20 cellular contexts compared by ENCODE assay signal in genomic region chr17:8865811-8866210, GRCh38. TPM values are rescaled to one million over a fixed set of nuclear protein-coding genes. Genes with fewer than 3 reads are reported as not detected.
A peak's percentile ranks its signal among the peaks of the same experiment; 100 is the strongest.
DNase-seq lines count a peak whose midpoint lies in the region; ATAC-seq, FAIRE-seq and TF ChIP-seq lines count a peak whose summit lies in the region.
"Had no signal": no experiment of that assay in that cellular context is flagged by ENCODE, and none has a peak within 500 bp of the region (broad histone marks: within the 10 kb centered on the region; RNA-seq: fewer than 3 reads in every experiment).

No MANE protein-coding gene starts in this region.

- H3K9me3 Mint-ChIP-seq in activated CD8-positive, alpha-beta T cell treated with anti-CD3 and anti-CD28 coated beads, Interleukin-2, amount 10 ng/mL, durations not matched to agents 7 days and 5 days (ENCODE audit: insufficient read depth) = no peaks in the 10 kb centered on the region
- no peaks in the 10 kb centered on the region for H3K9me3 Mint-ChIP-seq in activated CD8-positive, alpha-beta T cell treated with anti-CD3 and anti-CD28 coated beads for 36 hours
- no peaks in the 10 kb centered on the region for H3K9me3 Mint-ChIP-seq in memory B cell
- peaks cover 26% of the 10 kb centered on the region; the same call in 1 of the 2 replicates for H3K9me3 Mint-ChIP-seq in HFFc6

- no peak for TF ChIP-seq POLR2A in GM12891 (IDR thresholded peaks at IDR 0.05; ENCODE audit: low read depth, low read length)

- peak overlapping the region; percentile 8 to 72 (median 64); a peak in 19 of 22 replicates for H3K27ac ChIP-seq in BLaER1 treated with 17β-estradiol and CSF1 and Interleukin-3, amounts not matched to agents 10 nM and 100 nM
- H3K27ac ChIP-seq: A549, KMS-11 had no signal

- peak overlapping the region; percentile 92 for H3K4me3 Mint-ChIP-seq in activated CD8-positive, alpha-beta T cell treated with anti-CD3 and anti-CD28 coated beads, Interleukin-2, amount 10 ng/mL, durations not matched to agents 7 days and 5 days
- no peak overlapping the region for H3K4me3 Mint-ChIP-seq in activated CD8-positive, alpha-beta T cell treated with anti-CD3 and anti-CD28 coated beads for 36 hours
- peak overlapping the region; percentile 91 for H3K4me3 Mint-ChIP-seq in memory B cell
- no peak overlapping the region for H3K4me3 Mint-ChIP-seq in HFFc6
- H3K4me3 Mint-ChIP-seq: CD4-positive, CD25-positive, alpha-beta regulatory T cell had no signal

- H3K36me3 Mint-ChIP-seq in activated CD8-positive, alpha-beta T cell treated with anti-CD3 and anti-CD28 coated beads, Interleukin-2, amount 10 ng/mL, durations not matched to agents 7 days and 5 days (ENCODE audit: low read depth) = peaks cover 34% of the 10 kb centered on the region
- no peaks in the 10 kb centered on the region for H3K36me3 Mint-ChIP-seq in activated CD8-positive, alpha-beta T cell treated with anti-CD3 and anti-CD28 coated beads for 36 hours (ENCODE audit: low read depth)
- H3K36me3 Mint-ChIP-seq in memory B cell (peaks cover 6% of the 10 kb centered on the region), HFFc6 (ENCODE audit: low read depth) (no peaks in the 10 kb centered on the region)

- peak overlapping the region; percentile 76 to 99 (median 88) for H3K4me2 ChIP-seq in BLaER1 treated with 17β-estradiol and CSF1 and Interleukin-3, amounts not matched to agents 10 nM and 100 nM
- H3K4me2 ChIP-seq: A549, KMS-11 had no signal

- H3K4me3 ChIP-seq in BLaER1 treated with 17β-estradiol and CSF1 and Interleukin-3, amounts not matched to agents 10 nM and 100 nM = peak overlapping the region in 8 of 10 experiments; percentile 25 to 77 (median 64); a peak in 15 of 20 replicates
- H3K4me3 ChIP-seq: A549 had no signal

- peak overlapping the region; percentile 52 to 81 (median 74); a peak in 20 of 22 replicates for H3K9ac ChIP-seq in BLaER1 treated with 17β-estradiol and CSF1 and Interleukin-3, amounts not matched to agents 10 nM and 100 nM
- H3K9ac ChIP-seq: KMS-11 had no signal

- no peak for TF ChIP-seq CTCF in activated CD8-positive, alpha-beta T cell treated with anti-CD3 and anti-CD28 coated beads for 36 hours (IDR thresholded peaks at IDR 0.05)
- no peak for TF ChIP-seq CTCF in HFFc6 (IDR thresholded peaks at IDR 0.05)

- H3K27me3 Mint-ChIP-seq in activated CD8-positive, alpha-beta T cell treated with anti-CD3 and anti-CD28 coated beads, Interleukin-2, amount 10 ng/mL, durations not matched to agents 7 days and 5 days (ENCODE audit: low read depth) = no peaks in the 10 kb centered on the region
- no peaks in the 10 kb centered on the region for H3K27me3 Mint-ChIP-seq in activated CD8-positive, alpha-beta T cell treated with anti-CD3 and anti-CD28 coated beads for 36 hours
- H3K27me3 Mint-ChIP-seq in memory B cell = no peaks in the 10 kb centered on the region
- H3K27me3 Mint-ChIP-seq in HFFc6 (ENCODE audit: insufficient read depth) = peaks cover 5% of the 10 kb centered on the region; the same call in 1 of the 2 replicates

- CTCF ChIA-PET in activated CD8-positive, alpha-beta T cell treated with anti-CD3 and anti-CD28 coated beads, Interleukin-2, amount 10 ng/mL, durations not matched to agents 7 days and 5 days (lab: Charles Lee) = interaction anchor here (1.3 kb wide), 1 partner anchor 132 kb away, joined by 3 read pairs; no protein-coding TSS in a partner anchor
- CTCF ChIA-PET in activated CD8-positive, alpha-beta T cell treated with anti-CD3 and anti-CD28 coated beads for 36 hours (lab: Charles Lee) = interaction anchor here (0.9 kb wide), 1 partner anchor 14 kb away, joined by 3 read pairs; no protein-coding TSS in a partner anchor

- H3K36me3 ChIP-seq in BLaER1 treated with 17β-estradiol and CSF1 and Interleukin-3, amounts not matched to agents 10 nM and 100 nM = peaks cover 0 to 33% (median 11%) of the 10 kb centered on the region in 11 experiments; a peak in 11 of 22 replicates

- H3K4me1 Mint-ChIP-seq in activated CD8-positive, alpha-beta T cell treated with anti-CD3 and anti-CD28 coated beads, Interleukin-2, amount 10 ng/mL, durations not matched to agents 7 days and 5 days (ENCODE audit: low read depth) = peaks cover 65% of the 10 kb centered on the region
- H3K4me1 Mint-ChIP-seq in activated CD8-positive, alpha-beta T cell treated with anti-CD3 and anti-CD28 coated beads for 36 hours (ENCODE audit: low read depth) = peaks cover 40% of the 10 kb centered on the region
- H3K4me1 Mint-ChIP-seq in memory B cell (peaks cover 37% of the 10 kb centered on the region), HFFc6 (ENCODE audit: low read depth) (no peaks in the 10 kb centered on the region)

- intact Hi-C loops in activated CD8-positive, alpha-beta T cell treated with anti-CD3 and anti-CD28 coated beads for 36 hours (cut with micrococcal nuclease) = no loop called here

- no peaks in the 10 kb centered on the region for H3K27me3 ChIP-seq in BLaER1 treated with 17β-estradiol and CSF1 and Interleukin-3, amounts not matched to agents 10 nM and 100 nM

- FAIRE-seq in GM12891 (lab: Jason Lieb, UNC) = peak; percentile 68
- FAIRE-seq: A549, H54, HepG2 had no signal

- POLR2A ChIA-PET in activated CD8-positive, alpha-beta T cell treated with anti-CD3 and anti-CD28 coated beads, Interleukin-2, amount 10 ng/mL, durations not matched to agents 7 days and 5 days (lab: Charles Lee) = no interaction called here
- POLR2A ChIA-PET in activated CD8-positive, alpha-beta T cell treated with anti-CD3 and anti-CD28 coated beads for 36 hours (lab: Charles Lee) = no interaction called here

- H4K20me1 ChIP-seq in BLaER1 treated with 17β-estradiol and CSF1 and Interleukin-3, amounts not matched to agents 10 nM and 100 nM = peaks cover 0 to 35% (median 0%) of the 10 kb centered on the region in 11 experiments; a peak in 3 of 22 replicates

- no peak overlapping the region for H3K27ac Mint-ChIP-seq in activated CD8-positive, alpha-beta T cell treated with anti-CD3 and anti-CD28 coated beads, Interleukin-2, amount 10 ng/mL, durations not matched to agents 7 days and 5 days
- no peak overlapping the region for H3K27ac Mint-ChIP-seq in activated CD8-positive, alpha-beta T cell treated with anti-CD3 and anti-CD28 coated beads for 36 hours
- H3K27ac Mint-ChIP-seq in memory B cell (no peak overlapping the region), HFFc6 (no peak overlapping the region)
- H3K27ac Mint-ChIP-seq: CD4-positive, CD25-positive, alpha-beta regulatory T cell had no signal

- DNase-seq in activated CD8-positive, alpha-beta T cell treated with anti-CD3 and anti-CD28 coated beads, Interleukin-2, amount 10 ng/mL, durations not matched to agents 7 days and 5 days = no peak
- no peak for DNase-seq in activated CD8-positive, alpha-beta T cell treated with anti-CD3 and anti-CD28 coated beads for 36 hours
- DNase-seq in GM12891 (ENCODE audit: insufficient read length, low spot score) (no peak), memory B cell (ENCODE audit: low spot score in 2 of 2) (no peak), NCI-H2029 treated with DMSO at 0.1 percent for 48 hours (lab: John Stamatoyannopoulos, UW) (no peak), HFFc6 (no peak), RKO (ENCODE audit: low spot score) (no peak)
- DNase-seq: CD4-positive, CD25-positive, alpha-beta regulatory T cell; MM.1S; NCI-H1105; NCI-H187; NCI-H446 treated with DMSO at 0.1 percent for 48 hours; NCI-H748 treated with DMSO at 0.1 percent for 48 hours; PC-3 had no signal

- peaks cover 59 to 95% (median 68%) of the 10 kb centered on the region in 10 experiments for H3K4me1 ChIP-seq in BLaER1 treated with 17β-estradiol and CSF1 and Interleukin-3, amounts not matched to agents 10 nM and 100 nM
- H3K4me1 ChIP-seq: A549 had no signal

- H3K9me3 ChIP-seq in BLaER1 treated with 17β-estradiol and CSF1 and Interleukin-3, amounts not matched to agents 10 nM and 100 nM (replicated peaks in 1 of 11) = no peaks in the 10 kb centered on the region
- H3K9me3 ChIP-seq: A549 had no signal

- no peak for ATAC-seq in activated CD8-positive, alpha-beta T cell treated with anti-CD3 and anti-CD28 coated beads, Interleukin-2, amount 10 ng/mL, durations not matched to agents 7 days and 5 days
- ATAC-seq in activated CD8-positive, alpha-beta T cell treated with anti-CD3 and anti-CD28 coated beads for 36 hours = no peak
- ATAC-seq in memory B cell (ENCODE audit: low read depth) = no peak
- ATAC-seq: HepG2, PC-3 had no signal

TF ChIP-seq in GM12891, 5 proteins besides CTCF, POLR2A, EP300 and RAD21:
- TF ChIP-seq POLR2AphosphoS5 (IDR thresholded peaks at IDR 0.05; ENCODE audit: low read depth, low read length) (no peak), SPI1 (IDR thresholded peaks at IDR 0.05; ENCODE audit: low read depth, low read length) (no peak), PAX5 (IDR thresholded peaks at IDR 0.05; ENCODE audit: insufficient read depth, low read length, severe bottlenecking) (no peak), TAF1 (IDR thresholded peaks at IDR 0.05; ENCODE audit: low read depth, low read length) (no peak), POU2F2 (IDR thresholded peaks at IDR 0.05; ENCODE audit: low read depth, low read length) (no peak)

RNA-seq across cellular contexts. Expression of gene PIK3R6, which starts 1.7 kb away (rescaled TPM):
- 10 to 100 TPM; 18.3 to 20.7 TPM for total RNA-seq in activated CD8-positive, alpha-beta T cell treated with anti-CD3 and anti-CD28 coated beads, Interleukin-2, amount 10 ng/mL, durations not matched to agents 7 days and 5 days
- 1 to 10 TPM; 3.8 to 3.9 TPM for total RNA-seq in activated CD8-positive, alpha-beta T cell treated with anti-CD3 and anti-CD28 coated beads for 36 hours
- 115 TPM for polyA plus RNA-seq in GM12891 (2012; ENCODE audit: low read depth, missing spikeins)
- not detected for total RNA-seq in HFFc6 (2021; fragmentation: NEBNext Ultra II Directional; extraction: Animal tissue kit (Norgen Biotek cat#: 25700))
- total RNA-seq: G401, HepG2, PC-3 had no signal
- polyA plus RNA-seq: A549; CD4-positive, CD25-positive, alpha-beta regulatory T cell; HepG2 had no signal

Comparison
In these comparisons a context has a peak if more than half of its experiments do, and no peak if none do; other contexts are left out.
1. H3K4me3 Mint-ChIP-seq: peak in activated CD8-positive, alpha-beta T cell treated with anti-CD3 and anti-CD28 coated beads, Interleukin-2, amount 10 ng/mL, durations not matched to agents 7 days and 5 days (single experiment) and memory B cell (single experiment); none in activated CD8-positive, alpha-beta T cell treated with anti-CD3 and anti-CD28 coated beads for 36 hours (single experiment) and HFFc6 (single experiment).
2. RNA of gene PIK3R6, which starts 1.7 kb away (total RNA-seq): 18.3 to 20.7 TPM in activated CD8-positive, alpha-beta T cell treated with anti-CD3 and anti-CD28 coated beads, Interleukin-2, amount 10 ng/mL, durations not matched to agents 7 days and 5 days and 3.8 to 3.9 TPM in activated CD8-positive, alpha-beta T cell treated with anti-CD3 and anti-CD28 coated beads for 36 hours; not detected in HFFc6; every median in the first group is over 4 times any median in the second.